34 cellular contexts compared by ENCODE assay signal in the genomic region with DNA sequence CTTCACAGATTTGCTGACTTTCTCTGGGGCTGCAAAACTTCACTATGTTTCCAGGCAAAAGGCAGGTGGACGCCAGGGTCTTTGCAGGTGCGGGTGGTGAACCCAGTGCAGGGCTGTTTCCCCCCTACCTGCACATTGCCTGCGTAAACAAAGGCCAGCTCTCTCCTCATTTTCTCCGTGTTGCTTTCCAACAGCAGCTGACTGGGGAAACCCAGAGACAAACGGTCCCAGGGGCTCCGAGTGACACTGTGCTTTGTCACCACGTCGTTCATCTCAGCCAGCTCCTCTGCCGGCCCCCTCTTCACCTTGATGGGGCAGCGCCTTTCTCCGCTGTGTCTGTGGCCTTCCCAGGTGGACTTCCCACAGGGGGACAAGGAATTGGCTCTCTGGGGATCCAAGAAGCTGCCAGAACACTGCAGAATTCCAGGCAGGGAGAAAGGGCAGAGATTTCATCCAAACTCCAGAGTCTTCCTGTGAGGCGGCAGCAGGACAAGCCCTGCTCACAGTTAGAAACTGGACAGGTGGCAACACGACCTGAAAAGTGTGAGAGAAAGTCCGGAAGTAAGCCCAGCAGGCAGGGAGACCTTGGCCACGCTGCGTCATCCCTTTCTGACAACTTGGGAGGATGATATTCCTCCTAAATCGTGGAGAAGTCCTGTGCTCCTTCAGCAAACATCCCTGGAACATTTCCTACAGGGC.
"Had no signal": no experiment of that assay in that cellular context is flagged by ENCODE, and none has a peak within 500 bp of the region (broad histone marks: within the 10 kb centered on the region; RNA-seq: fewer than 3 reads in every experiment).

No MANE protein-coding gene starts in this region.

- H3K9me3 Mint-ChIP-seq: activated CD4-positive, alpha-beta memory T cell treated with anti-CD3 and anti-CD28 coated beads, Interleukin-2, amount 10 ng/mL, durations not matched to agents 7 days and 5 days; activated naive CD4-positive, alpha-beta T cell treated with anti-CD3 and anti-CD28 coated beads for 36 hours; activated naive CD4-positive, alpha-beta T cell treated with anti-CD3 and anti-CD28 coated beads, Interleukin-2, amount 50 U/mL, for 72 hours; activated T-cell treated with anti-CD3 and anti-CD28 coated beads, Interleukin-2, amount 50 U/mL, for 72 hours; activated T-helper 17 cell treated with anti-CD3 and anti-CD28 coated beads, Interleukin-2, amount 50 U/mL, for 72 hours had no signal

- ATAC-seq: activated naive CD4-positive, alpha-beta T cell treated with anti-CD3 and anti-CD28 coated beads, Interleukin-2, amount 50 U/mL, for 72 hours; activated T-cell treated with anti-CD3 and anti-CD28 coated beads, Interleukin-2, amount 50 U/mL, for 72 hours; activated T-helper 17 cell treated with anti-CD3 and anti-CD28 coated beads, Interleukin-2, amount 50 U/mL, for 72 hours; body of pancreas; PC-3 had no signal

- H3K36me3 Mint-ChIP-seq: activated naive CD4-positive, alpha-beta T cell treated with anti-CD3 and anti-CD28 coated beads, Interleukin-2, amount 50 U/mL, for 72 hours had no signal

- H3K27ac Mint-ChIP-seq: activated CD4-positive, alpha-beta memory T cell treated with anti-CD3 and anti-CD28 coated beads, Interleukin-2, amount 10 ng/mL, durations not matched to agents 7 days and 5 days; activated naive CD4-positive, alpha-beta T cell treated with anti-CD3 and anti-CD28 coated beads for 36 hours; activated naive CD4-positive, alpha-beta T cell treated with anti-CD3 and anti-CD28 coated beads, Interleukin-2, amount 50 U/mL, for 72 hours; activated T-cell treated with anti-CD3 and anti-CD28 coated beads, Interleukin-2, amount 50 U/mL, for 72 hours; activated T-helper 17 cell treated with anti-CD3 and anti-CD28 coated beads, Interleukin-2, amount 50 U/mL, for 72 hours had no signal

- H3K27ac ChIP-seq: adrenal gland, body of pancreas, breast epithelium, KMS-11, Peyer's patch, WERI-Rb-1 had no signal

- DNase-seq: activated CD4-positive, alpha-beta memory T cell treated with anti-CD3 and anti-CD28 coated beads, Interleukin-2, amount 10 ng/mL, durations not matched to agents 7 days and 5 days; activated CD4-positive, alpha-beta T cell treated with anti-CD3 and anti-CD28 coated beads for 1 hour; activated CD4-positive, alpha-beta T cell treated with anti-CD3 and anti-CD28 coated beads for 48 hours; activated CD4-positive, CD25-positive, alpha-beta regulatory T cell; activated CD8-positive, alpha-beta memory T cell treated with anti-CD3 and anti-CD28 coated beads for 24 hours; activated gamma-delta T cell treated with Interleukin-2 at 50 U/mL for 16 hours; activated naive CD4-positive, alpha-beta T cell treated with anti-CD3 and anti-CD28 coated beads for 36 hours; activated T-cell treated with anti-CD3 and anti-CD28 coated beads, Interleukin-2, amount 50 U/mL, for 1 hour; activated T-cell treated with anti-CD3 and anti-CD28 coated beads, Interleukin-2, amount 50 U/mL, for 72 hours; body of pancreas; MM.1S; MV-4-11; NCI-H1092; NCI-H1436 treated with DMSO at 0.1 percent for 48 hours; NCI-H187; NCI-H2029 treated with DMSO at 0.1 percent for 48 hours; NCI-H2171 treated with DMSO at 0.1 percent for 48 hours; NCI-H2227 treated with DMSO at 0.1 percent for 48 hours; NCI-H446; NCI-H510A treated with DMSO at 0.1 percent for 48 hours; NCI-H526 treated with DMSO at 0.1 percent for 48 hours; PC-3; Peyer's patch; RPMI8226; SW 1271; T-helper 1 cell; T-helper 2 cell; T-helper 9 cell; WERI-Rb-1 had no signal

- H3K4me1 Mint-ChIP-seq: activated CD4-positive, alpha-beta memory T cell treated with anti-CD3 and anti-CD28 coated beads, Interleukin-2, amount 10 ng/mL, durations not matched to agents 7 days and 5 days; activated T-helper 17 cell treated with anti-CD3 and anti-CD28 coated beads, Interleukin-2, amount 50 U/mL, for 72 hours had no signal

- H3K4me3 Mint-ChIP-seq: activated CD4-positive, alpha-beta memory T cell treated with anti-CD3 and anti-CD28 coated beads, Interleukin-2, amount 10 ng/mL, durations not matched to agents 7 days and 5 days; activated naive CD4-positive, alpha-beta T cell treated with anti-CD3 and anti-CD28 coated beads for 36 hours; activated T-cell treated with anti-CD3 and anti-CD28 coated beads, Interleukin-2, amount 50 U/mL, for 72 hours; activated T-helper 17 cell treated with anti-CD3 and anti-CD28 coated beads, Interleukin-2, amount 50 U/mL, for 72 hours had no signal

- H3K27me3 Mint-ChIP-seq: activated CD4-positive, alpha-beta memory T cell treated with anti-CD3 and anti-CD28 coated beads, Interleukin-2, amount 10 ng/mL, durations not matched to agents 7 days and 5 days had no signal
